In genomic region chr10:130973127-130973839, GRCh38 we compare ENCODE assay signal across 21 cellular contexts.
"Had no signal": no experiment of that assay in that cellular context is flagged by ENCODE, and none has a peak within 500 bp of the region (broad histone marks: within the 10 kb centered on the region; RNA-seq: fewer than 3 reads in every experiment).

No MANE protein-coding gene starts in this region.

- H3K27me3 ChIP-seq: MG63, SJSA1 had no signal

- H3K36me3 ChIP-seq: MG63, SJSA1 had no signal

- H3K4me1 ChIP-seq: SJSA1 had no signal

- DNase-seq: Karpas-422, KG1, MG63, NCI-H1092, NCI-H1105 treated with DMSO at 0.1 percent for 48 hours, NCI-H1417 treated with DMSO at 0.1 percent for 48 hours, NCI-H146, NCI-H1694 treated with DMSO at 0.1 percent for 48 hours, NCI-H1930, NCI-H2081, NCI-H2107, NCI-H2227 treated with DMSO at 0.1 percent for 48 hours, NCI-H524, NCI-H526 treated with DMSO at 0.1 percent for 48 hours, NCI-H748 treated with DMSO at 0.1 percent for 48 hours, Right ventricle myocardium superior, RPMI8226, SIG-M5 had no signal

- H3K27ac ChIP-seq: SJSA1, SK-N-MC had no signal

- H3K9me3 ChIP-seq: MG63 had no signal

- FAIRE-seq: RCC 7860 had no signal

- H3K4me3 ChIP-seq: MG63, SJSA1, SK-N-MC had no signal
